8 cellular contexts compared by ENCODE assay signal in the genomic region with DNA sequence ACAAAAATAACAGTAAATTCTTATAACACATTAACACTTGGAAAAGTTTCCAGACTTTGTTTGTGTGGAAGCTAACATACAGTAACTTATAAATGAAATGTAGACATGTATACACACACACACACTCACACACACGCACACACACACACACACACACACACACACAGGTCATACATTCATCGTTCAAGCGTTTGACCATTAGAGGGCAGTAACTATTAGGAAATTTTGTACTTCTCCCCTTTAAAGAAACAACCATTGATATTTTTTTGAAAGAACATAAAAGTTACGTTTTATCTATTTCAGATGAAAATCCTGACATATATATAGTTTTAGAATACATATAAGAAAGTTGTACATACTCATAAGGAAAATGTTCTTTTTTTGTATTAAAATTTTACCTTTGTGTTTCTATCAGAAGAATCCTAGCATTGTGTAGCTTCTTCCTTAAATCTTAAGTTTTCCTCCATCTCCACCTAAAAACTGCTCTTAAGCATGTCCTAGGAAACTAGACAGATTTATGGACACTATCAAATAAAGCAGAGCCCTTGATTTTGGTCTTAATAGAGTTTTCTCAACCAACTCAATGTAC. TPM values are rescaled to one million over a fixed set of nuclear protein-coding genes. Genes with fewer than 3 reads are reported as not detected.
DNase-seq lines count a peak whose midpoint lies in the region; ATAC-seq lines count a peak whose summit lies in the region.

No MANE protein-coding gene starts in this region.

- H3K9me3 ChIP-seq in Karpas-422 (ENCODE audit: low read length), result no peaks in the 10 kb centered on the region

- H3K36me3 ChIP-seq in Karpas-422 (ENCODE audit: insufficient read depth, low read length), result no peaks in the 10 kb centered on the region

- no peaks in the 10 kb centered on the region for H3K4me1 ChIP-seq in Karpas-422 (ENCODE audit: low read length)

- no peak overlapping the region for H3K27ac ChIP-seq in Karpas-422 (ENCODE audit: low read length)

- intact Hi-C loops in sciatic nerve (cut with DNase I), result no loop called here

- no peak overlapping the region for H3K9ac ChIP-seq in Karpas-422 (ENCODE audit: low read length)

- no peak overlapping the region for H3K4me3 ChIP-seq in Karpas-422 (ENCODE audit: low read length)

- H3K27me3 ChIP-seq in Karpas-422 (ENCODE audit: low read length), result no peaks in the 10 kb centered on the region

- no peak overlapping the region for H2AFZ ChIP-seq in Karpas-422 (ENCODE audit: low read length)

- no peaks in the 10 kb centered on the region for H4K20me1 ChIP-seq in Karpas-422 (ENCODE audit: insufficient read depth, low read depth, low read length)

- H3K4me2 ChIP-seq in Karpas-422 (ENCODE audit: low read depth, low read length, poor library complexity, severe bottlenecking), result no peak overlapping the region

- no peaks in the 10 kb centered on the region for H3K9me2 ChIP-seq in Karpas-422 (replicated peaks; ENCODE audit: insufficient read depth, low read length)

- peak; percentile 61 for ATAC-seq in GM19035 (IDR thresholded peaks at IDR 0.05; ENCODE audit: unreplicated experiment)
- ATAC-seq in sciatic nerve, result peak; percentile 55

- DNase-seq in AML-193 (lab: John Stamatoyannopoulos, UW) (peak; percentile 54 to 62), Karpas-422 (peak; percentile 88), RPMI8226 (peak; percentile 59), fibroblast of gingiva (ENCODE audit: low read depth) (peak; percentile 80), sciatic nerve (ENCODE audit: low spot score) (no peak), OCI-M2 (lab: John Stamatoyannopoulos, UW; ENCODE audit: unreplicated experiment) (no peak)
- no peak for DNase-seq in stimulated activated CD4-positive, alpha-beta T cell treated with anti-CD3 and anti-CD28 coated beads, Interleukin-2, amount 100 ng/mL, for 24 hours

- no peaks in the 10 kb centered on the region for H3K79me2 ChIP-seq in Karpas-422 (ENCODE audit: low read length)

RNA-seq across cellular contexts. Expression of a gene that starts 29.0 kb away (rescaled TPM):
- not detected in 2 replicates for total RNA-seq in Karpas-422 (2014; rRNA removed; shearing (Covaris generic); ENCODE audit: low replicate concordance)
- total RNA-seq in sciatic nerve, result 4.8 TPM

Comparison
In these comparisons a context has a peak if more than half of its experiments do, and no peak if none do; other contexts are left out.
1. DNase-seq: peak in AML-193 (2 of 2), Karpas-422 (single experiment), RPMI8226 (single experiment) and fibroblast of gingiva (single experiment); none in sciatic nerve (single experiment), OCI-M2 (single experiment) and stimulated activated CD4-positive, alpha-beta T cell treated with anti-CD3 and anti-CD28 coated beads, Interleukin-2, amount 100 ng/mL, for 24 hours (0 of 2).